In the genomic region with DNA sequence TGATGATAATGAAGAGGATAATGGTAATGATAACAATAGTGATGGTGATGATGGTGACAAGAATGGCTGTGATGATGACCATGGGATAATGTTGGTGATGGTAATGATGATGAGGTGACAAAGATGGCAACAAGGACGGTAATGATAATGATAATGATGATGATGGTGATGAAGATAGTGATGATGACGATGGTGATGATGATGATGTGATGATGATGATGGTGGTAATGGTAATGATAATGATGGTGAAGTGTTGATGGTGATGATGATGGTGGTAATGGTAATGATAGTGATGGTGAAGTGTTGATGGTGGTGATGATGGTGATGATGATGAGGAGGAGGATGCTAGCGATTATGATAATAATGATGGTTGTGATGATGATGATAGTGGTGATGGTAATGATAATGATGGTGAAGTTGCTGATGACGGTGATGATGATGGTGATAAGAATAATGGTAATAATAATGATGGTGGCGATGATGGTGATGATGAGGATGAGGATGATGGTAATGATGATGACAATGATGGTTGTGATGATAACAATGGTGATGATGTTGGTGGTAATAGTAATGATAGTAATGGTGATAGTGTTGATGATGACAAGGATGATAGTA, we compare ENCODE assay signal across 30 cellular contexts. TPM values are rescaled to one million over a fixed set of nuclear protein-coding genes. Genes with fewer than 3 reads are reported as not detected.
"Had no signal": no experiment of that assay in that cellular context is flagged by ENCODE, and none has a peak within 500 bp of the region (broad histone marks: within the 10 kb centered on the region; RNA-seq: fewer than 3 reads in every experiment).

No MANE protein-coding gene starts in this region.

- H3K36me3 ChIP-seq: ascending aorta, cardiac muscle cell had no signal

- H3K4me3 ChIP-seq: ascending aorta, cardiac muscle cell had no signal

- H3K27me3 ChIP-seq: ascending aorta, cardiac muscle cell had no signal

- FAIRE-seq: bronchial epithelial cell, TTC549 had no signal

- H3K9me3 ChIP-seq: ascending aorta had no signal

- H3K4me1 ChIP-seq: ascending aorta had no signal

- DNase-seq: activated B cell treated with CpG ODN at 0.5 μM for 24 hours; activated CD4-positive, alpha-beta memory T cell treated with anti-CD3 and anti-CD28 coated beads for 36 hours; activated CD4-positive, alpha-beta T cell treated with anti-CD3 and anti-CD28 coated beads for 4 hours; activated CD4-positive, alpha-beta T cell treated with anti-CD3 and anti-CD28 coated beads, Interleukin-2, amount 10 ng/mL, durations not matched to agents 24 days and 14 days; activated CD4-positive, alpha-beta T cell treated with anti-CD3 and anti-CD28 coated beads, Interleukin-2, amount 50 U/mL, for 1 hour; activated CD4-positive, alpha-beta T cell treated with anti-CD3 and anti-CD28 coated beads, Interleukin-2, amount 50 U/mL, for 4 hours; activated CD4-positive, CD25-positive, alpha-beta regulatory T cell treated with anti-CD3 and anti-CD28 coated beads, Interleukin-2, amount 50 U/mL, for 72 hours; activated CD8-positive, alpha-beta memory T cell treated with anti-CD3 and anti-CD28 coated beads, Interleukin-2, amount 50 U/mL, for 4 hours; activated CD8-positive, alpha-beta T cell treated with anti-CD3 and anti-CD28 coated beads for 36 hours; activated effector memory CD4-positive, alpha-beta T cell treated with anti-CD3 and anti-CD28 coated beads, Interleukin-2, amount 50 U/mL, for 16 hours; activated gamma-delta T cell treated with Interleukin-2 at 50 U/mL for 16 hours; activated naive CD4-positive, alpha-beta T cell; activated naive CD4-positive, alpha-beta T cell treated with anti-CD3 and anti-CD28 coated beads, Interleukin-2, amount 10 ng/mL, durations not matched to agents 7 days and 5 days; activated naive CD8-positive, alpha-beta T cell treated with anti-CD3 and anti-CD28 coated beads, Interleukin-2, amount 10 ng/mL, durations not matched to agents 7 days and 5 days; activated naive CD8-positive, alpha-beta T cell treated with anti-CD3 and anti-CD28 coated beads, Interleukin-2, amount 50 U/mL, for 24 hours; activated T-cell treated with anti-CD3 and anti-CD28 coated beads, Interleukin-2, amount 50 U/mL, for 24 hours; activated T-cell treated with anti-CD3 and anti-CD28 coated beads, Interleukin-2, amount 50 U/mL, for 48 hours; amygdala; anterior cingulate cortex; caudate nucleus; cerebellar nuclear complex; T-helper 2 cell; T-helper 9 cell had no signal

- ATAC-seq: activated CD8-positive, alpha-beta T cell treated with anti-CD3 and anti-CD28 coated beads for 36 hours; activated naive CD8-positive, alpha-beta T cell treated with anti-CD3 and anti-CD28 coated beads, Interleukin-2, amount 50 U/mL, for 24 hours; activated T-helper 17 cell treated with anti-CD3 and anti-CD28 coated beads, Interleukin-2, amount 50 U/mL, for 72 hours had no signal

- H3K27ac ChIP-seq: ascending aorta, cardiac muscle cell, VCaP had no signal

RNA-seq across cellular contexts. Expression of a gene that starts 54.7 kb away (rescaled TPM):
- total RNA-seq: activated B cell treated with CpG ODN at 0.5 μM for 24 hours; activated CD4-positive, alpha-beta memory T cell treated with anti-CD3 and anti-CD28 coated beads for 36 hours; activated CD4-positive, alpha-beta T cell treated with anti-CD3 and anti-CD28 coated beads, Interleukin-2, amount 10 ng/mL, durations not matched to agents 24 days and 14 days; activated CD8-positive, alpha-beta memory T cell treated with anti-CD3 and anti-CD28 coated beads for 36 hours; activated CD8-positive, alpha-beta T cell treated with anti-CD3 and anti-CD28 coated beads for 36 hours; activated naive CD8-positive, alpha-beta T cell treated with anti-CD3 and anti-CD28 coated beads, Interleukin-2, amount 10 ng/mL, durations not matched to agents 7 days and 5 days; activated T-helper 17 cell treated with anti-CD3 and anti-CD28 coated beads, Interleukin-2, amount 50 U/mL, for 72 hours; ascending aorta; bronchial epithelial cell had no signal
